ENCODE assay signal across 10 cellular contexts in the genomic region with DNA sequence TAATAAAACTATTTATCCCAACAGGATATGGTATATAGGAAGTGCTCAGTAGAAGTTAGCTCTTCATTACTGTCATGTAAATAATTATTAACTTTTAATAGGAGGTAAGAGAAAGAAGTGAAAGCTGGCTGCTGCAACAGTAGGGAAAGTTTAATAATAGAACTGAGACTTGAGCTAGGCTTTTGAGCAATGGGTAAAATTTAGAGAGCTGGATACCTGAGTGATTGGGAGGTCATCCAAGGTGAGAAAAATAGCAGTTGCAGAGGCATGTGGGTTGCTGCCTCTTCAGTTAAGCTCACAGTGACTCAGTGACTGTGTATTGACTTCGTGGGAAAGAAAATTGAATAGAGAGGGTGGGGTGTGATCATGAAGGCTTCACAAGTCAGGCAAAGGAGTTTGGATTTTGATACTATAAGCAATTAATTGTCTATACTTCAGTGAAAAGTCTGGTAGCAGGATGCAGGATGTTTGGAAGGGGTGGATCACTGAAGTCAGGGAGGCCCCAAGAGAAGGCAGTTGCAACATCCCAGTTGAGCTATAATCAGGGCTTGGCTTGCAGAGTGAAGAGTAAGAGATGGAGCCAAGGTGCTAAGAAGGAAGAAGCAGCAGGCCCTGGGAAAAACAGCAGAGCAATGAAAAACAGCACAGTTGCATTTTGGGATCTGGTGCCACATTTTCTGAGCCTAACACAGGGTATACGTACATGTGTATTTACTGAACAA.
A peak's percentile ranks its signal among the peaks of the same experiment; 100 is the strongest.
DNase-seq lines count a peak whose midpoint lies in the region; ATAC-seq lines count a peak whose summit lies in the region.
"Had no signal": no experiment of that assay in that cellular context is flagged by ENCODE, and none has a peak within 500 bp of the region (broad histone marks: within the 10 kb centered on the region; RNA-seq: fewer than 3 reads in every experiment).

No MANE protein-coding gene starts in this region.

- peak; percentile 56 for ATAC-seq in GM18517 (IDR thresholded peaks at IDR 0.05; ENCODE audit: unreplicated experiment)
- ATAC-seq in HG03060 (IDR thresholded peaks at IDR 0.05; ENCODE audit: low read depth, unreplicated experiment): peak; percentile 60
- no peak for ATAC-seq in GM21526 (IDR thresholded peaks at IDR 0.05; ENCODE audit: low FRiP score, unreplicated experiment)
- no peak for ATAC-seq in HG02840 (IDR thresholded peaks at IDR 0.05; ENCODE audit: low FRiP score, unreplicated experiment)
- ATAC-seq: CD8-positive, alpha-beta T cell had no signal

- H3K27ac ChIP-seq in epithelial cell of prostate: peak overlapping the region; percentile 48
- H3K27ac ChIP-seq: PC-9 had no signal

- DNase-seq in epithelial cell of prostate (ENCODE audit: low read depth, low spot score): no peak
- peak; percentile 39 for DNase-seq in myocyte (ENCODE audit: low read depth)
- DNase-seq in hepatic stellate cell (ENCODE audit: low spot score): no peak
- DNase-seq in stimulated activated CD4-positive, alpha-beta T cell treated with anti-CD3 and anti-CD28 coated beads, Interleukin-4, amount 100 ng/mL, for 4 hours: no peak
- DNase-seq: CD8-positive, alpha-beta T cell; PC-9 had no signal

Comparison
In these comparisons a context has a peak if more than half of its experiments do, and no peak if none do; other contexts are left out.
1. ATAC-seq: peak in GM18517 (single experiment) and HG03060 (single experiment); none in GM21526 (single experiment) and HG02840 (single experiment).